In the genomic region with DNA sequence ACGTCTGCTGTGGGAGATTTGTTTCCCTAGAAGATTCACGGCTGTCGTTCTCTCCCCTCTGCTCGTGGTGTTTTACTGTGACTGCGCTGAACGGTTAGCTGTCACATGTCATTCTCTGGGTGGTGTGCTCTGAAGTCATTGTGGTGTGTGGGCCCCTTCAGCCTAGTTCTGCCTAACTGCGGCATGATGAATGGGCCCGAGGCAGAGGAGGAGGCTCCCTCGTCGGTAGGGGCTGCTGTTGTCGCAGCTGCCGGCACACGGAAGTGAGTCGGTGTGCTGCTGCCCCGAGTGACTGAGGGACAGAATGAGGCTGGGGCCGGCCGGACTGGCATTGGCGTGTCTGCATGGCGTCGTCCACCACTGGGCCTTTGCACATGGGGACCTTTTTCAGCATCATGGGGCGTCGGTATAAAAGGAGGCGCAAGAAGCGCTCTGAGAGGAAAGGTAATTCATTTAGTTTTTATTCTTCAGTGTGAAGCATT, we compare ENCODE assay signal across 8 cellular contexts.
DNase-seq lines count a peak whose midpoint lies in the region; ATAC-seq, FAIRE-seq and TF ChIP-seq lines count a peak whose summit lies in the region.

No MANE protein-coding gene starts in this region.

- H3K27ac ChIP-seq in lung (ENCODE audit: low read depth in 1 of 2, low read length in 1 of 2) = peak overlapping the region in 1 of 2 donors; percentile 16

- H3K4me3 ChIP-seq in lung = no peak overlapping the region

- ATAC-seq in lung (ENCODE audit: insufficient read depth, low FRiP score) = no peak

- no peaks in the 10 kb centered on the region for H3K27me3 ChIP-seq in lung (ENCODE audit: control insufficient read depth, insufficient read depth)

- peak; percentile 47 for FAIRE-seq in GM18507 (lab: Jason Lieb, UNC)

- H3K9me3 ChIP-seq in lung (ENCODE audit: control insufficient read depth in 2 of 2, insufficient read depth in 1 of 2, low read length in 1 of 2) = peaks cover 0 to 2% of the 10 kb centered on the region in 2 donors

- H3K4me1 ChIP-seq in lung (ENCODE audit: control insufficient read depth in 2 of 2, insufficient read depth in 2 of 2, low read length in 2 of 2) = peaks cover 0 to 3% of the 10 kb centered on the region in 2 donors

- TF ChIP-seq CTCF in lung (IDR thresholded peaks at IDR 0.05; ENCODE audit: control extremely low read depth, extremely low read depth) = peak; percentile 26

- 30 to 54% methylated on average over 24 of the region's 24 CpGs for WGBS in lung, 2 donors

- peaks cover 0 to 8% of the 10 kb centered on the region in 2 donors for H3K36me3 ChIP-seq in lung (ENCODE audit: control insufficient read depth in 2 of 2, insufficient read depth in 2 of 2, low read length in 2 of 2)

- no peak for DNase-seq in GM18507 (ENCODE audit: extremely low spot score, insufficient read length, low read depth)
- DNase-seq in T-helper 1 cell = peak in 3 of 5 donors; percentile 28 to 46 (median 41)
- DNase-seq in activated naive CD8-positive, alpha-beta T cell treated with anti-CD3 and anti-CD28 coated beads, Interleukin-2, amount 50 U/mL, for 16 hours (ENCODE audit: low read depth, low spot score) = peak; percentile 39
- no peak for DNase-seq in lung (ENCODE audit: low spot score)
- peak; percentile 46 to 48 for DNase-seq in stimulated activated CD8-positive, alpha-beta memory T cell treated with anti-CD3 and anti-CD28 coated beads, Interleukin-15, amount 100 ng/mL, for 4 hours (ENCODE audit: low read depth in 2 of 2)
- DNase-seq in NCI-H2196 treated with DMSO at 0.1 percent for 48 hours (lab: John Stamatoyannopoulos, UW; ENCODE audit: unreplicated experiment) = no peak
- no peak for DNase-seq in NCI-H1436 treated with DMSO at 0.1 percent for 48 hours (lab: John Stamatoyannopoulos, UW)
- no peak for DNase-seq in cerebellar nuclear complex (lab: John Stamatoyannopoulos, UW)

Comparison
In these comparisons a context has a peak if more than half of its experiments do, and no peak if none do; other contexts are left out.
1. DNase-seq: peak in T-helper 1 cell (3 of 5), activated naive CD8-positive, alpha-beta T cell treated with anti-CD3 and anti-CD28 coated beads, Interleukin-2, amount 50 U/mL, for 16 hours (single experiment) and stimulated activated CD8-positive, alpha-beta memory T cell treated with anti-CD3 and anti-CD28 coated beads, Interleukin-15, amount 100 ng/mL, for 4 hours (2 of 2); none in GM18507 (single experiment), lung (single experiment), NCI-H2196 treated with DMSO at 0.1 percent for 48 hours (single experiment), NCI-H1436 treated with DMSO at 0.1 percent for 48 hours (single experiment) and cerebellar nuclear complex (0 of 2).